In the genomic region with DNA sequence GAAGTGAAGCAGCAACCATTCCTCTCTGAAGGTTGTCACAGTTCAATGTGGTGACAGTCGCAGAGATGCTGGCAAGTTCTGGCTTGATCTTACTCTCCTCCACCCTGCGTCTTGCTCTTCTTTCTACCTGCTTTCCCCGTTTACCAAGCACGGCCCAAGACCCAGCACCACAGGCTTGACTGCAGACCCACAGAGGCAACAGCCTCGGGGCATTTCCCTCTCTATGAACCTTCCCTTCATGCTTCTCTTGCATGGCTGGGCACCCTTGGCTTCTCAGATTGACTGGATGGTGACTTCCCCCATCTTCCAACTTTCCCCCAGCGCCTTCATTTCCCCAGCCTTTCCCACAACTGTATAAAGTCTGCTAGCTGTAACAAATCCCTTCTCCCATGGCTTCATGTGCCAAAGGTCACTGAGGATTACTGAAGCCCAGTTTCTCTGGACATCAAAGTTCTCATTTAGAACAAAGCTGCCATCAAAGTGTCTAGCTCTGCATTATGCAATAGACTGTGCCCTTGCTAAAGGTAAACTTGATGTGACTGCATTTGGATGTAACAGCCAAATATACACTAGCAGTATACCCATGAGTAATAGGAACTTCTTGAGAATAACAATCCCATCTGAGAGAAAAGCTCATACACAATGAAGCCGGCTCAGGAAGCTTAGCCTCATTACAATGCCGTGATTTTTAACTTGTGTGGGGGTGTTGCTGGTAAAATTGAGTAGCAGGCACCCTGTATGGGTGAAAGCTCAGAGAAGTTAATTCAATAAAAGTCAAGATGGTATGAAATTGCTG, we compare ENCODE assay signal across 1 cellular context.
A peak's percentile ranks its signal among the peaks of the same experiment; 100 is the strongest.
TF ChIP-seq lines count a peak whose summit lies in the region.

No MANE protein-coding gene starts in this region.

TF ChIP-seq in HepG2, 621 proteins besides CTCF, POLR2A, EP300 and RAD21 (continued from another document and continues in another):
- TF ChIP-seq HBP1 (CRISPR knock-in tag; IDR thresholded peaks at IDR 0.05; ENCODE audit: low read depth) (no peak; the same call in none of the 2 replicates), ZIK1 (CRISPR knock-in tag; IDR thresholded peaks at IDR 0.05; ENCODE audit: borderline replicate concordance, low read depth) (no peak), AHR (CRISPR knock-in tag; IDR thresholded peaks at IDR 0.05) (no peak; the same call in none of the 2 replicates), ZNF672 (CRISPR knock-in tag; IDR thresholded peaks at IDR 0.05) (peak; percentile 85; the same call in 1 of the 2 replicates), ZXDC (CRISPR knock-in tag; IDR thresholded peaks at IDR 0.05) (no peak), ZNF674 (CRISPR knock-in tag; IDR thresholded peaks at IDR 0.05; ENCODE audit: low read depth) (no peak), ISL2 (CRISPR knock-in tag; IDR thresholded peaks at IDR 0.05) (peak; percentile 99), STAT5B (CRISPR knock-in tag; IDR thresholded peaks at IDR 0.05) (no peak), FOXO1 (CRISPR knock-in tag; IDR thresholded peaks at IDR 0.05) (peak; percentile 98), LRRFIP1 (CRISPR knock-in tag; conservative IDR thresholded peaks at IDR 0.05) (no peak), NR2C2 (CRISPR knock-in tag; IDR thresholded peaks at IDR 0.05; ENCODE audit: borderline replicate concordance) (peak; percentile 92), NR2F6 (IDR thresholded peaks at IDR 0.05) (peak; percentile 97), NR2F6 (CRISPR knock-in tag; IDR thresholded peaks at IDR 0.05) (peak; percentile 99), SP2 (CRISPR knock-in tag; IDR thresholded peaks at IDR 0.05) (no peak), PTBP1 (IDR thresholded peaks at IDR 0.05; ENCODE audit: low read depth, low read length, poor library complexity, severe bottlenecking) (no peak), ZNF607 (CRISPR knock-in tag; IDR thresholded peaks at IDR 0.05; ENCODE audit: borderline replicate concordance) (no peak), NFYC (CRISPR knock-in tag; IDR thresholded peaks at IDR 0.05) (peak; percentile 50; the same call in 1 of the 2 replicates), IRF1 (CRISPR knock-in tag; IDR thresholded peaks at IDR 0.05; ENCODE audit: low read depth) (no peak), KAT2B (IDR thresholded peaks at IDR 0.05; ENCODE audit: borderline replicate concordance, low read depth, low read length) (no peak), CCAR2 (optimal IDR thresholded peaks at IDR 0.05; ENCODE audit: low read depth, low read length) (no peak), DMAP1 (CRISPR knock-in tag; IDR thresholded peaks at IDR 0.05) (peak; percentile 77), ZNF350 (CRISPR knock-in tag; IDR thresholded peaks at IDR 0.05; ENCODE audit: borderline replicate concordance, low read depth) (peak; percentile 73; the same call in 1 of the 2 replicates), TEAD3 (CRISPR knock-in tag; optimal IDR thresholded peaks at IDR 0.05; ENCODE audit: borderline replicate concordance) (peak; percentile 85), SMAD1 (CRISPR knock-in tag; IDR thresholded peaks at IDR 0.05; ENCODE audit: borderline replicate concordance, low read depth) (peak; percentile 87; the same call in 1 of the 2 replicates), ZNF24 (IDR thresholded peaks at IDR 0.05) (peak; percentile 66; the same call in 1 of the 2 replicates)
- TF ChIP-seq, protein P1, sequence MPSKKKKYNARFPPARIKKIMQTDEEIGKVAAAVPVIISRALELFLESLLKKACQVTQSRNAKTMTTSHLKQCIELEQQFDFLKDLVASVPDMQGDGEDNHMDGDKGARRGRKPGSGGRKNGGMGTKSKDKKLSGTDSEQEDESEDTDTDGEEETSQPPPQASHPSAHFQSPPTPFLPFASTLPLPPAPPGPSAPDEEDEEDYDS (CRISPR knock-in tag; IDR thresholded peaks at IDR 0.05), result peak; percentile 77; the same call in 1 of the 2 replicates
- TF ChIP-seq, protein P2, sequence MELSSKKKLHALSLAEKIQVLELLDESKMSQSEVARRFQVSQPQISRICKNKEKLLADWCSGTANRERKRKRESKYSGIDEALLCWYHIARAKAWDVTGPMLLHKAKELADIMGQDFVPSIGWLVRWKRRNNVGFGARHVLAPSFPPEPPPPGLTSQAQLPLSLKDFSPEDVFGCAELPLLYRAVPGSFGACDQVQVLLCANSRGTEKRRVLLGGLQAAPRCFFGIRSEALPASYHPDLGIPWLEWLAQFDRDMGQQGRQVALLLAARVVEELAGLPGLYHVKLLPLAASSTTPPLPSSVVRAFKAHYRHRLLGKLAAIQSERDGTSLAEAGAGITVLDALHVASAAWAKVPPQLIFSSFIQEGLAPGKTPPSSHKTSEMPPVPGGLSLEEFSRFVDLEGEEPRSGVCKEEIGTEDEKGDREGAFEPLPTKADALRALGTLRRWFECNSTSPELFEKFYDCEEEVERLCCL (CRISPR knock-in tag; IDR thresholded peaks at IDR 0.05; ENCODE audit: borderline replicate concordance), result no peak
- TF ChIP-seq, protein P3, sequence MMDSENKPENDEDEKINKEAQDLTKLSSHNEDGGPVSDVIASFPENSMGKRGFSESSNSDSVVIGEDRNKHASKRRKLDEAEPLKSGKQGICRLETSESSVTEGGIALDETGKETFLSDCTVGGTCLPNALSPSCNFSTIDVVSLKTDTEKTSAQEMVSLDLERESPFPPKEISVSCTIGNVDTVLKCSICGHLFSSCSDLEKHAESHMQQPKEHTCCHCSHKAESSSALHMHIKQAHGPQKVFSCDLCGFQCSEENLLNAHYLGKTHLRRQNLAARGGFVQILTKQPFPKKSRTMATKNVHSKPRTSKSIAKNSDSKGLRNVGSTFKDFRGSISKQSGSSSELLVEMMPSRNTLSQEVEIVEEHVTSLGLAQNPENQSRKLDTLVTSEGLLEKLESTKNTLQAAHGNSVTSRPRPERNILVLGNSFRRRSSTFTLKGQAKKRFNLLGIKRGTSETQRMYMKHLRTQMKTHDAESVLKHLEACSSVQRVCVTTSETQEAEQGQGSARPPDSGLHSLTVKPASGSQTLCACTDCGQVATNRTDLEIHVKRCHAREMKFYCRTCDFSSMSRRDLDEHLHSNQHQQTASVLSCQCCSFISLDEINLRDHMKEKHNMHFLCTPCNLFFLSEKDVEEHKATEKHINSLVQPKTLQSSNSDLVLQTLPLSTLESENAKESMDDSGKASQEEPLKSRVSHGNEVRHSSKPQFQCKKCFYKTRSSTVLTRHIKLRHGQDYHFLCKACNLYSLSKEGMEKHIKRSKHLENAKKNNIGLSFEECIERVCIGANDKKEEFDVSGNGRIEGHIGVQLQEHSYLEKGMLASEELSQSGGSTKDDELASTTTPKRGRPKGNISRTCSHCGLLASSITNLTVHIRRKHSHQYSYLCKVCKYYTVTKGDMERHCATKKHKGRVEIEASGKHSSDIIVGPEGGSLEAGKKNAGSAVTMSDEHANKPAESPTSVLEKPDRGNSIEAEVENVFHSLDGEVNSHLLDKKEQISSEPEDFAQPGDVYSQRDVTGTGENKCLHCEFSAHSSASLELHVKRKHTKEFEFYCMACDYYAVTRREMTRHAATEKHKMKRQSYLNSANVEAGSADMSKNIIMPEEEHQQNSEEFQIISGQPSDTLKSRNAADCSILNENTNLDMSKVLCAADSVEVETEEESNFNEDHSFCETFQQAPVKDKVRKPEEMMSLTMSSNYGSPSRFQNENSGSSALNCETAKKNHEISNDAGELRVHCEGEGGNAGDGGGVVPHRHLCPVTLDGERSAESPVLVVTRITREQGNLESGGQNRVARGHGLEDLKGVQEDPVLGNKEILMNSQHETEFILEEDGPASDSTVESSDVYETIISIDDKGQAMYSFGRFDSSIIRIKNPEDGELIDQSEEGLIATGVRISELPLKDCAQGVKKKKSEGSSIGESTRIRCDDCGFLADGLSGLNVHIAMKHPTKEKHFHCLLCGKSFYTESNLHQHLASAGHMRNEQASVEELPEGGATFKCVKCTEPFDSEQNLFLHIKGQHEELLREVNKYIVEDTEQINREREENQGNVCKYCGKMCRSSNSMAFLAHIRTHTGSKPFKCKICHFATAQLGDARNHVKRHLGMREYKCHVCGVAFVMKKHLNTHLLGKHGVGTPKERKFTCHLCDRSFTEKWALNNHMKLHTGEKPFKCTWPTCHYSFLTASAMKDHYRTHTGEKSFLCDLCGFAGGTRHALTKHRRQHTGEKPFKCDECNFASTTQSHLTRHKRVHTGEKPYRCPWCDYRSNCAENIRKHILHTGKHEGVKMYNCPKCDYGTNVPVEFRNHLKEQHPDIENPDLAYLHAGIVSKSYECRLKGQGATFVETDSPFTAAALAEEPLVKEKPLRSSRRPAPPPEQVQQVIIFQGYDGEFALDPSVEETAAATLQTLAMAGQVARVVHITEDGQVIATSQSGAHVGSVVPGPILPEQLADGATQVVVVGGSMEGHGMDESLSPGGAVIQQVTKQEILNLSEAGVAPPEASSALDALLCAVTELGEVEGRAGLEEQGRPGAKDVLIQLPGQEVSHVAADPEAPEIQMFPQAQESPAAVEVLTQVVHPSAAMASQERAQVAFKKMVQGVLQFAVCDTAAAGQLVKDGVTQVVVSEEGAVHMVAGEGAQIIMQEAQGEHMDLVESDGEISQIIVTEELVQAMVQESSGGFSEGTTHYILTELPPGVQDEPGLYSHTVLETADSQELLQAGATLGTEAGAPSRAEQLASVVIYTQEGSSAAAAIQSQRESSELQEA (CRISPR knock-in tag; IDR thresholded peaks at IDR 0.05; ENCODE audit: not compliant biosample characterization), result no peak
- TF ChIP-seq, protein P4, sequence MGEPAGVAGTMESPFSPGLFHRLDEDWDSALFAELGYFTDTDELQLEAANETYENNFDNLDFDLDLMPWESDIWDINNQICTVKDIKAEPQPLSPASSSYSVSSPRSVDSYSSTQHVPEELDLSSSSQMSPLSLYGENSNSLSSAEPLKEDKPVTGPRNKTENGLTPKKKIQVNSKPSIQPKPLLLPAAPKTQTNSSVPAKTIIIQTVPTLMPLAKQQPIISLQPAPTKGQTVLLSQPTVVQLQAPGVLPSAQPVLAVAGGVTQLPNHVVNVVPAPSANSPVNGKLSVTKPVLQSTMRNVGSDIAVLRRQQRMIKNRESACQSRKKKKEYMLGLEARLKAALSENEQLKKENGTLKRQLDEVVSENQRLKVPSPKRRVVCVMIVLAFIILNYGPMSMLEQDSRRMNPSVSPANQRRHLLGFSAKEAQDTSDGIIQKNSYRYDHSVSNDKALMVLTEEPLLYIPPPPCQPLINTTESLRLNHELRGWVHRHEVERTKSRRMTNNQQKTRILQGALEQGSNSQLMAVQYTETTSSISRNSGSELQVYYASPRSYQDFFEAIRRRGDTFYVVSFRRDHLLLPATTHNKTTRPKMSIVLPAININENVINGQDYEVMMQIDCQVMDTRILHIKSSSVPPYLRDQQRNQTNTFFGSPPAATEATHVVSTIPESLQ (CRISPR knock-in tag; conservative IDR thresholded peaks at IDR 0.05), result no peak
